Comparison of ENCODE assay signal across 24 cellular contexts in the genomic region with DNA sequence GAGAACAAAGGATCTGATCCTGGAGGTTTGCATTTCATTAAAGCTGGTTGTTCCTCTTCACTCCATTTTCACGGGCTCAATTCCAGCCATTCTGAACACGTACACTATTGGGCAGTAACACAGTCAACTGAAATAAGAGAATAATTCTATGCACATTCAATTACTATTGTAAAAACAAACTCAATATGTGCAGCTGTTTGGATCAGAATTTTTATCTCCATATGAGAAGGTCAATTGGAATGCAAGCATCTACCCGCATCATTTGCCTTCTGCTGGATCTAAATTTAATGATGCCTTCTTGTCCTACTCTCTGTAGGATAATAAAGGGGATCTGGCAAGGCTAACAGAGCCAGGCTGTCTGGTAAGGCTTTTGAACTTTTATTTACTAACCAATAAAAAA.
A peak's percentile ranks its signal among the peaks of the same experiment; 100 is the strongest.
DNase-seq lines count a peak whose midpoint lies in the region; ATAC-seq and TF ChIP-seq lines count a peak whose summit lies in the region.
"Had no signal": no experiment of that assay in that cellular context is flagged by ENCODE, and none has a peak within 500 bp of the region (broad histone marks: within the 10 kb centered on the region; RNA-seq: fewer than 3 reads in every experiment).

No MANE protein-coding gene starts in this region.

- no peak for TF ChIP-seq CTCF in astrocyte of the spinal cord (IDR thresholded peaks at IDR 0.05; ENCODE audit: low read depth, low read length)
- TF ChIP-seq CTCF in progenitor cell of endocrine pancreas (IDR thresholded peaks at IDR 0.05; ENCODE audit: unreplicated experiment), result no peak

- no peaks in the 10 kb centered on the region for H3K27me3 Mint-ChIP-seq in progenitor cell of endocrine pancreas
- no peaks in the 10 kb centered on the region for H3K27me3 Mint-ChIP-seq in activated T-cell treated with anti-CD3 and anti-CD28 coated beads, Interleukin-2, amount 50 U/mL, for 24 hours
- H3K27me3 Mint-ChIP-seq: activated T-helper 17 cell treated with anti-CD3 and anti-CD28 coated beads, Interleukin-2, amount 50 U/mL, for 72 hours; CD8-positive, alpha-beta memory T cell; effector memory CD8-positive, alpha-beta T cell had no signal

- in situ Hi-C loops in astrocyte of the spinal cord (cut with HindIII; ENCODE audit: low sequenced_read_pairs), result no loop called here

- no peak overlapping the region for H3K27ac Mint-ChIP-seq in progenitor cell of endocrine pancreas
- no peak overlapping the region for H3K27ac Mint-ChIP-seq in activated T-cell treated with anti-CD3 and anti-CD28 coated beads, Interleukin-2, amount 50 U/mL, for 24 hours
- H3K27ac Mint-ChIP-seq: activated naive CD4-positive, alpha-beta T cell treated with anti-CD3 and anti-CD28 coated beads, Interleukin-2, amount 50 U/mL, for 72 hours; activated T-helper 17 cell treated with anti-CD3 and anti-CD28 coated beads, Interleukin-2, amount 50 U/mL, for 72 hours; CD8-positive, alpha-beta memory T cell; effector memory CD8-positive, alpha-beta T cell had no signal

- no peak overlapping the region for H3K4me3 Mint-ChIP-seq in progenitor cell of endocrine pancreas (ENCODE audit: low read depth)
- no peak overlapping the region for H3K4me3 Mint-ChIP-seq in activated T-cell treated with anti-CD3 and anti-CD28 coated beads, Interleukin-2, amount 50 U/mL, for 24 hours
- H3K4me3 Mint-ChIP-seq: activated T-helper 17 cell treated with anti-CD3 and anti-CD28 coated beads, Interleukin-2, amount 50 U/mL, for 72 hours; CD8-positive, alpha-beta memory T cell; effector memory CD8-positive, alpha-beta T cell had no signal

- ATAC-seq in GM18870 (IDR thresholded peaks at IDR 0.05; ENCODE audit: unreplicated experiment), result no peak
- ATAC-seq: activated naive CD4-positive, alpha-beta T cell treated with anti-CD3 and anti-CD28 coated beads, Interleukin-2, amount 50 U/mL, for 72 hours; activated T-helper 17 cell treated with anti-CD3 and anti-CD28 coated beads, Interleukin-2, amount 50 U/mL, for 72 hours; effector memory CD8-positive, alpha-beta T cell; GM12878; lower lobe of right lung had no signal

- no peak overlapping the region for H3K4me3 ChIP-seq in astrocyte of the spinal cord (ENCODE audit: low read depth, low read length)
- H3K4me3 ChIP-seq: GM12878, lower lobe of right lung, skin epidermis, tibial nerve had no signal

- no peaks in the 10 kb centered on the region for H3K36me3 Mint-ChIP-seq in progenitor cell of endocrine pancreas (ENCODE audit: insufficient read depth)
- no peaks in the 10 kb centered on the region for H3K36me3 Mint-ChIP-seq in activated T-cell treated with anti-CD3 and anti-CD28 coated beads, Interleukin-2, amount 50 U/mL, for 24 hours (ENCODE audit: low read depth)
- H3K36me3 Mint-ChIP-seq: activated naive CD4-positive, alpha-beta T cell treated with anti-CD3 and anti-CD28 coated beads, Interleukin-2, amount 50 U/mL, for 72 hours; CD8-positive, alpha-beta memory T cell had no signal

- no peaks in the 10 kb centered on the region for H3K9me3 Mint-ChIP-seq in progenitor cell of endocrine pancreas (ENCODE audit: low read depth)
- H3K9me3 Mint-ChIP-seq in activated T-cell treated with anti-CD3 and anti-CD28 coated beads, Interleukin-2, amount 50 U/mL, for 24 hours, result peaks cover 15% of the 10 kb centered on the region

- DNase-seq in DMS153 treated with DMSO at 0.1 percent for 48 hours (lab: John Stamatoyannopoulos, UW; ENCODE audit: unreplicated experiment) (peak; percentile 70), NCI-H1105 (lab: John Stamatoyannopoulos, UW) (peak; percentile 37), astrocyte of the spinal cord (ENCODE audit: low read depth, low spot score) (peak; percentile 22), myocyte (ENCODE audit: low read depth) (peak; percentile 74), progenitor cell of endocrine pancreas (ENCODE audit: low spot score, unreplicated experiment) (no peak), hepatic stellate cell (ENCODE audit: low spot score) (no peak)
- DNase-seq in activated T-cell treated with anti-CD3 and anti-CD28 coated beads, Interleukin-2, amount 50 U/mL, for 24 hours, result no peak
- DNase-seq: activated CD4-positive, alpha-beta T cell treated with anti-CD3 and anti-CD28 coated beads, Interleukin-2, amount 50 U/mL, for 4 hours; AML-193; CD8-positive, alpha-beta memory T cell; effector memory CD8-positive, alpha-beta T cell; glutamatergic neuron; Kasumi-1; kidney glomerular epithelial cell; lower lobe of right lung; NCI-H187 treated with DMSO at 0.1 percent for 48 hours; NCI-H2227 treated with DMSO at 0.1 percent for 48 hours; NCI-H774 had no signal

- no peaks in the 10 kb centered on the region for H3K4me1 Mint-ChIP-seq in progenitor cell of endocrine pancreas (ENCODE audit: low read depth)
- H3K4me1 Mint-ChIP-seq in activated T-cell treated with anti-CD3 and anti-CD28 coated beads, Interleukin-2, amount 50 U/mL, for 24 hours (ENCODE audit: low read depth), result no peaks in the 10 kb centered on the region
- H3K4me1 Mint-ChIP-seq: activated T-helper 17 cell treated with anti-CD3 and anti-CD28 coated beads, Interleukin-2, amount 50 U/mL, for 72 hours; CD8-positive, alpha-beta memory T cell had no signal

Comparison
In these comparisons a context has a peak if more than half of its experiments do, and no peak if none do; other contexts are left out.
1. DNase-seq: peak in DMS153 treated with DMSO at 0.1 percent for 48 hours (single experiment), NCI-H1105 (single experiment), astrocyte of the spinal cord (single experiment) and myocyte (single experiment); none in progenitor cell of endocrine pancreas (single experiment), activated T-cell treated with anti-CD3 and anti-CD28 coated beads, Interleukin-2, amount 50 U/mL, for 24 hours (single experiment) and hepatic stellate cell (single experiment).